ENCODE assay signal across 15 cellular contexts in genomic region chr7:84610390-84610789, GRCh38.
DNase-seq lines count a peak whose midpoint lies in the region; ATAC-seq, FAIRE-seq and TF ChIP-seq lines count a peak whose summit lies in the region.
"Had no signal": no experiment of that assay in that cellular context is flagged by ENCODE, and none has a peak within 500 bp of the region (broad histone marks: within the 10 kb centered on the region; RNA-seq: fewer than 3 reads in every experiment).

No MANE protein-coding gene starts in this region.

- no peak for TF ChIP-seq POLR2A in HepG2 (IDR thresholded peaks at IDR 0.05; ENCODE audit: insufficient read depth in 1 of 2, low read depth in 2 of 2, low read length in 2 of 2)
- no peak for TF ChIP-seq POLR2A in right lobe of liver (IDR thresholded peaks at IDR 0.05)

- BruUV-seq in HepG2 (replicated peaks; lab: Mats Ljungman, UMichigan) (no TSS peak), Panc1 (replicated peaks; lab: Mats Ljungman, UMichigan) (no TSS peak)

- no peak overlapping the region for H3K4me3 ChIP-seq in HepG2 (replicated peaks in 1 of 3; ENCODE audit: insufficient read depth in 1 of 3, low read depth in 2 of 3, low read length in 3 of 3)
- H3K4me3 ChIP-seq in right lobe of liver, result no peak overlapping the region
- no peak overlapping the region for H3K4me3 ChIP-seq in Panc1 (ENCODE audit: low read depth in 2 of 2, low read length in 2 of 2)
- no peak overlapping the region for H3K4me3 ChIP-seq in neural cell (ENCODE audit: low read length)
- H3K4me3 ChIP-seq: GM23248, HAP-1 had no signal

- H3K9me3 ChIP-seq in HepG2 (ENCODE audit: low read length) (no peaks in the 10 kb centered on the region), right lobe of liver (no peaks in the 10 kb centered on the region), Panc1 (ENCODE audit: control insufficient read depth, insufficient read depth, low read depth, low read length) (no peaks in the 10 kb centered on the region), neural cell (ENCODE audit: low read length) (no peaks in the 10 kb centered on the region)
- H3K9me3 ChIP-seq: HAP-1 had no signal

- FAIRE-seq in HepG2 (lab: Jason Lieb, UNC), result no peak
- FAIRE-seq: HTR-8/SVneo had no signal

- ATAC-seq in HepG2 (no peak), right lobe of liver (no peak), Panc1 (no peak), HG03095 (IDR thresholded peaks at IDR 0.05; ENCODE audit: unreplicated experiment) (no peak), HG03342 (IDR thresholded peaks at IDR 0.05; ENCODE audit: unreplicated experiment) (no peak)

- TF ChIP-seq EP300 in HepG2 (IDR thresholded peaks at IDR 0.05; ENCODE audit: low read depth in 2 of 2, low read length in 2 of 2) (no peak), HepG2 (CRISPR knock-in tag; IDR thresholded peaks at IDR 0.05; ENCODE audit: borderline replicate concordance) (no peak), neural cell (conservative IDR thresholded peaks at IDR 0.05; ENCODE audit: poor library complexity, severe bottlenecking) (no peak)

- H3K4me2 ChIP-seq in HepG2 (ENCODE audit: low read depth, low read length) (no peak overlapping the region), neural cell (ENCODE audit: low read length) (no peak overlapping the region)

- H3K9ac ChIP-seq in HepG2 (ENCODE audit: insufficient read depth, low read depth, low read length) (no peak overlapping the region), neural cell (ENCODE audit: low read length) (no peak overlapping the region)
- H3K9ac ChIP-seq: GM23248 had no signal

- no peak overlapping the region for H3K27ac ChIP-seq in HepG2 (ENCODE audit: extremely low read length, insufficient read depth, low read length)
- H3K27ac ChIP-seq in right lobe of liver, result no peak overlapping the region
- peak overlapping the region; percentile 4; the same call in 1 of the 2 replicates for H3K27ac ChIP-seq in Panc1 (ENCODE audit: low read length)
- H3K27ac ChIP-seq in neural cell (ENCODE audit: low read length), result peak overlapping the region; percentile 62
- H3K27ac ChIP-seq: GM23248 had no signal

- no peaks in the 10 kb centered on the region for H3K79me2 ChIP-seq in HepG2 (ENCODE audit: insufficient read depth, low read length)
- H3K79me2 ChIP-seq in neural cell (replicated peaks; ENCODE audit: insufficient read depth, low read length), result no peaks in the 10 kb centered on the region

- in situ Hi-C loops in HepG2 (cut with HindIII; ENCODE audit: extremely low pct_ligation_motif_present, low pct_unique_long_range_greater_than_20kb) (no loop called here), Panc1 (cut with HindIII; ENCODE audit: low pct_unique_long_range_greater_than_20kb, low sequenced_read_pairs) (no loop called here)

- POLR2A ChIA-PET in HepG2 (lab: Yijun Ruan, JAX), result no interaction called here
- POLR2A ChIA-PET in Panc1 (lab: Charles Lee), result no interaction called here

- no peak for TF ChIP-seq RAD21 in HepG2 (CRISPR knock-in tag; IDR thresholded peaks at IDR 0.05)
- no peak for TF ChIP-seq RAD21 in neural cell (conservative IDR thresholded peaks at IDR 0.05)

- H3K27me3 ChIP-seq in HepG2 (ENCODE audit: control insufficient read depth in 1 of 2, insufficient read depth in 2 of 2, low read length in 2 of 2) (no peaks in the 10 kb centered on the region), right lobe of liver (no peaks in the 10 kb centered on the region), Panc1 (ENCODE audit: control insufficient read depth, insufficient read depth, low read length) (no peaks in the 10 kb centered on the region), neural cell (ENCODE audit: insufficient read depth, low read depth, low read length) (no peaks in the 10 kb centered on the region)

- no peaks in the 10 kb centered on the region for H3K9me2 ChIP-seq in neural cell (ENCODE audit: insufficient read depth, low read length)

- H4K20me1 ChIP-seq in HepG2 (ENCODE audit: insufficient read depth, low read length), result no peaks in the 10 kb centered on the region
- H4K20me1 ChIP-seq in neural cell (ENCODE audit: insufficient read depth), result no peaks in the 10 kb centered on the region

- no peaks in the 10 kb centered on the region for H3K4me1 ChIP-seq in HepG2 (ENCODE audit: insufficient read depth, low read length)
- no peaks in the 10 kb centered on the region for H3K4me1 ChIP-seq in right lobe of liver
- no peaks in the 10 kb centered on the region for H3K4me1 ChIP-seq in Panc1 (ENCODE audit: control insufficient read depth, insufficient read depth, low read length)
- H3K4me1 ChIP-seq: HAP-1 had no signal

- H2AFZ ChIP-seq in HepG2 (ENCODE audit: low read length), result no peak overlapping the region
- no peak overlapping the region for H2AFZ ChIP-seq in neural cell (ENCODE audit: low read depth, low read length)
- H2AFZ ChIP-seq: GM23248 had no signal

- no peaks in the 10 kb centered on the region for H3F3A ChIP-seq in neural cell (ENCODE audit: insufficient read depth, low read length, poor library complexity, severe bottlenecking)

- intact Hi-C loops in HepG2 (cut with micrococcal nuclease; ENCODE audit: unreplicated experiment), result no loop called here
- intact Hi-C loops in right lobe of liver (cut with DNase I), result no loop called here
- intact Hi-C loops in Panc1 (cut with micrococcal nuclease; ENCODE audit: unreplicated experiment), result no loop called here

- H3K36me3 ChIP-seq in HepG2 (replicated peaks in 1 of 2; ENCODE audit: control insufficient read depth in 1 of 2, insufficient read depth in 2 of 2, low read length in 2 of 2), result no peaks in the 10 kb centered on the region
- no peaks in the 10 kb centered on the region for H3K36me3 ChIP-seq in right lobe of liver
- no peaks in the 10 kb centered on the region for H3K36me3 ChIP-seq in Panc1 (ENCODE audit: control insufficient read depth, insufficient read depth, low read length)
- no peaks in the 10 kb centered on the region for H3K36me3 ChIP-seq in neural cell (ENCODE audit: insufficient read depth, low read length)
- H3K36me3 ChIP-seq: HAP-1 had no signal

- no peak for TF ChIP-seq CTCF in HepG2 (CRISPR knock-in tag; IDR thresholded peaks at IDR 0.05)
- TF ChIP-seq CTCF in right lobe of liver (IDR thresholded peaks at IDR 0.05), result no peak
- no peak for TF ChIP-seq CTCF in Panc1 (IDR thresholded peaks at IDR 0.05)
- no peak for TF ChIP-seq CTCF in neural cell (IDR thresholded peaks at IDR 0.05; ENCODE audit: poor library complexity, severe bottlenecking)

- CTCF ChIA-PET in HepG2 (lab: Yijun Ruan, JAX; ENCODE audit: low intra/inter-chr PET ratio, low total read pairs) (no interaction called here), Panc1 (lab: Charles Lee) (no interaction called here)

- WGBS in HepG2 (ENCODE audit: low lambda C conversion rate), result 20% methylated on average over 4 of the region's 4 CpGs
- 69% methylated on average over 4 of the region's 4 CpGs for WGBS in right lobe of liver (ENCODE audit: insufficient coverage, low coverage, low lambda C conversion rate, missing lambda C conversion rate)

- DNase-seq in HepG2 (ENCODE audit: low spot score), result no peak
- no peak for DNase-seq in right lobe of liver
- DNase-seq in Panc1 (ENCODE audit: low read depth, low spot score), result no peak
- DNase-seq in NCI-H82 (lab: John Stamatoyannopoulos, UW), result no peak
- DNase-seq: 8988T; C1 segment of cervical spinal cord; Calu3; CD4-positive, alpha-beta T cell; DMS 273 treated with DMSO at 0.1 percent for 48 hours; GM23248 had no signal

TF ChIP-seq in HepG2, 621 proteins besides CTCF, POLR2A, EP300 and RAD21 (continues in another document):
- TF ChIP-seq PRMT3 (CRISPR knock-in tag; IDR thresholded peaks at IDR 0.05; ENCODE audit: borderline replicate concordance, low read depth) (no peak), MAFK (conservative IDR thresholded peaks at IDR 0.05 in 1 of 2, IDR thresholded peaks at IDR 0.05 in 1 of 2; ENCODE audit: low read length in 2 of 2) (peak; percentile 22 to 70; a peak in 3 of 4 replicates), ZBTB43 (CRISPR knock-in tag; conservative IDR thresholded peaks at IDR 0.05) (no peak), ZNF563 (CRISPR knock-in tag; IDR thresholded peaks at IDR 0.05) (no peak), MAFF (IDR thresholded peaks at IDR 0.05; ENCODE audit: low read depth, low read length) (peak; percentile 43; the same call in 1 of the 2 replicates), ZNF33A (CRISPR knock-in tag; IDR thresholded peaks at IDR 0.05; ENCODE audit: borderline replicate concordance) (no peak), TBX3 (IDR thresholded peaks at IDR 0.05; ENCODE audit: borderline replicate concordance) (no peak)

TF ChIP-seq in neural cell, 6 proteins besides CTCF, POLR2A, EP300 and RAD21:
- TF ChIP-seq SMC3 (conservative IDR thresholded peaks at IDR 0.05; ENCODE audit: poor library complexity), result no peak
- TF ChIP-seq MXI1 (conservative IDR thresholded peaks at IDR 0.05; ENCODE audit: poor library complexity, severe bottlenecking), result no peak
- TF ChIP-seq REST (IDR thresholded peaks at IDR 0.05; ENCODE audit: borderline replicate concordance), result no peak
- TF ChIP-seq POLR2AphosphoS5 (IDR thresholded peaks at IDR 0.05), result no peak
- TF ChIP-seq EZH2 (IDR thresholded peaks at IDR 0.05; ENCODE audit: borderline replicate concordance, insufficient read depth, low read length, poor library complexity, severe bottlenecking), result no peak
- TF ChIP-seq TAF1 (IDR thresholded peaks at IDR 0.05; ENCODE audit: low read depth), result no peak

Comparison
In these comparisons a context has a peak if more than half of its experiments do, and no peak if none do; other contexts are left out.
1. H3K27ac ChIP-seq: peak in Panc1 (single experiment) and neural cell (single experiment); none in HepG2 (single experiment) and right lobe of liver (0 of 3).